In genomic region chr2:106261871-106262321, GRCh38 we compare ENCODE assay signal across 14 cellular contexts.
"Had no signal": no experiment of that assay in that cellular context is flagged by ENCODE, and none has a peak within 500 bp of the region (broad histone marks: within the 10 kb centered on the region; RNA-seq: fewer than 3 reads in every experiment).

No MANE protein-coding gene starts in this region.

- H3K4me3 ChIP-seq: body of pancreas, ovary had no signal

- H3K9me3 Mint-ChIP-seq: activated naive CD4-positive, alpha-beta T cell treated with anti-CD3 and anti-CD28 coated beads, Interleukin-2, amount 50 U/mL, for 72 hours; central memory CD8-positive, alpha-beta T cell; nephron had no signal

- H3K4me3 Mint-ChIP-seq: central memory CD8-positive, alpha-beta T cell; nephron had no signal

- H3K36me3 Mint-ChIP-seq: activated naive CD4-positive, alpha-beta T cell treated with anti-CD3 and anti-CD28 coated beads, Interleukin-2, amount 50 U/mL, for 72 hours had no signal

- DNase-seq: activated CD4-positive, alpha-beta T cell treated with anti-CD3 and anti-CD28 coated beads for 1 hour; activated CD4-positive, alpha-beta T cell treated with anti-CD3 and anti-CD28 coated beads, Interleukin-2, amount 50 U/mL, for 48 hours; amniotic stem cell; body of pancreas; effector memory CD4-positive, alpha-beta T cell; hypothalamus; left cardiac atrium; ovary; stimulated activated CD4-positive, alpha-beta T cell treated with anti-CD3 and anti-CD28 coated beads, Interleukin-4, amount 100 ng/mL, for 1 hour had no signal

- H3K27ac ChIP-seq: body of pancreas, epithelial cell of prostate, ovary had no signal

- H3K4me1 Mint-ChIP-seq: central memory CD8-positive, alpha-beta T cell had no signal

- ATAC-seq: activated naive CD4-positive, alpha-beta T cell treated with anti-CD3 and anti-CD28 coated beads, Interleukin-2, amount 50 U/mL, for 72 hours; body of pancreas; left cardiac atrium; SK-N-SH treated with all-trans-retinoic acid at 6 μM for 48 hours had no signal
